ENCODE assay signal across 8 cellular contexts in genomic region chr15:38474155-38474757, GRCh38. TPM values are rescaled to one million over a fixed set of nuclear protein-coding genes. Genes with fewer than 3 reads are reported as not detected.
DNase-seq lines count a peak whose midpoint lies in the region; ATAC-seq, FAIRE-seq and TF ChIP-seq lines count a peak whose summit lies in the region.

No MANE protein-coding gene starts in this region.

- H3K27me3 Mint-ChIP-seq in GM23338 (ENCODE audit: insufficient read depth, low read depth, poor library complexity) = peaks cover 1% of the 10 kb centered on the region

- peak; percentile 83 for FAIRE-seq in A204.1 (lab: Jason Lieb, UNC)

- WGBS in tibial nerve, 2 donors = 73 to 78% methylated on average over 4 of the region's 4 CpGs

- H3K4me2 ChIP-seq in GM23338 = no peak overlapping the region

- no peaks in the 10 kb centered on the region for H3K9me3 ChIP-seq in tibial nerve

- H3K4me1 Mint-ChIP-seq in GM23338 = no peaks in the 10 kb centered on the region

- H3K79me2 ChIP-seq in GM23338 (replicated peaks; ENCODE audit: insufficient read depth) = no peaks in the 10 kb centered on the region

- H3K9me3 Mint-ChIP-seq in GM23338 = no peaks in the 10 kb centered on the region

- H3K4me3 ChIP-seq in GM23338 (no peak overlapping the region), tibial nerve (no peak overlapping the region)

- H2AFZ ChIP-seq in GM23338 = no peak overlapping the region

- TF ChIP-seq EP300 in tibial nerve (IDR thresholded peaks at IDR 0.05) = no peak

- no peaks in the 10 kb centered on the region for H3K9me2 ChIP-seq in GM23338 (ENCODE audit: insufficient read depth)

- DNase-seq in G401 (ENCODE audit: low spot score) = peak; percentile 93
- DNase-seq in GM23338 (ENCODE audit: low spot score) = peak; percentile 61
- DNase-seq in KBM-7 = peak; percentile 72
- DNase-seq in RPMI8226 = peak; percentile 45
- DNase-seq in cerebellar nuclear complex (lab: John Stamatoyannopoulos, UW) = peak; percentile 46 to 63
- no peak for DNase-seq in left lobe of liver (ENCODE audit: low spot score)
- DNase-seq in tibial nerve (ENCODE audit: low spot score in 2 of 2) = peak in 1 of 2 donors; percentile 9

- H3K36me3 ChIP-seq in GM23338 (ENCODE audit: insufficient read depth) = no peaks in the 10 kb centered on the region; the same call in 1 of the 2 replicates
- peaks cover 0 to 48% (median 0%) of the 10 kb centered on the region in 3 donors for H3K36me3 ChIP-seq in tibial nerve

- ATAC-seq in GM23338 (peak; percentile 80), left lobe of liver (peak; percentile 99)

- H3K4me1 ChIP-seq in GM23338 (ENCODE audit: insufficient read depth) (no peaks in the 10 kb centered on the region), tibial nerve (no peaks in the 10 kb centered on the region)

- in situ Hi-C loops in G401 (cut with HindIII; ENCODE audit: low sequenced_read_pairs) = no loop called here
- in situ Hi-C loops in KBM-7 (cut with MboI; ENCODE audit: low pct_unique_long_range_greater_than_20kb, low sequenced_read_pairs) = loop anchor here (25.0 kb wide), 1 partner anchor 213 kb away; no protein-coding TSS in a partner anchor

- peak; percentile 73 to 77 for TF ChIP-seq CTCF in GM23338 (conservative IDR thresholded peaks at IDR 0.05; ENCODE audit: low read depth in 2 of 2)
- peak; percentile 32 to 47 (median 40) for TF ChIP-seq CTCF in tibial nerve (IDR thresholded peaks at IDR 0.05)

- no peak overlapping the region for H3K27ac Mint-ChIP-seq in GM23338

- TF ChIP-seq POLR2A in tibial nerve (IDR thresholded peaks at IDR 0.05) = no peak

- no peaks in the 10 kb centered on the region for H3F3A ChIP-seq in GM23338 (replicated peaks; ENCODE audit: low read depth)

- H3K27ac ChIP-seq in GM23338 (ENCODE audit: low read depth) (no peak overlapping the region), tibial nerve (no peak overlapping the region)

- peaks cover 33% of the 10 kb centered on the region for H3K36me3 Mint-ChIP-seq in GM23338 (ENCODE audit: low read depth)

- H3K4me3 Mint-ChIP-seq in GM23338 = no peak overlapping the region

- H3K27me3 ChIP-seq in GM23338 (ENCODE audit: insufficient read depth) (no peaks in the 10 kb centered on the region), tibial nerve (no peaks in the 10 kb centered on the region)

- no peaks in the 10 kb centered on the region for H4K20me1 ChIP-seq in GM23338 (replicated peaks; ENCODE audit: insufficient read depth)

TF ChIP-seq in GM23338, 12 proteins besides CTCF, POLR2A, EP300 and RAD21 (continues in another document):
- TF ChIP-seq EZH2phosphoT487 (IDR thresholded peaks at IDR 0.05; ENCODE audit: unreplicated experiment) (no peak), ETS1 (IDR thresholded peaks at IDR 0.05) (no peak), NANOG (IDR thresholded peaks at IDR 0.05; ENCODE audit: borderline replicate concordance) (no peak), STAT1 (IDR thresholded peaks at IDR 0.05; ENCODE audit: unreplicated experiment) (no peak), EZH2 (IDR thresholded peaks at IDR 0.05; ENCODE audit: low read depth, unreplicated experiment) (no peak), ZNF114 (CRISPR knock-in tag; IDR thresholded peaks at IDR 0.05) (no peak), POLR2AphosphoS5 (IDR thresholded peaks at IDR 0.05; ENCODE audit: low read depth) (no peak), CREB1 (CRISPR knock-in tag; IDR thresholded peaks at IDR 0.05; ENCODE audit: low read depth) (no peak), JUNB (IDR thresholded peaks at IDR 0.05; ENCODE audit: unreplicated experiment) (no peak)
- TF ChIP-seq, protein P1, sequence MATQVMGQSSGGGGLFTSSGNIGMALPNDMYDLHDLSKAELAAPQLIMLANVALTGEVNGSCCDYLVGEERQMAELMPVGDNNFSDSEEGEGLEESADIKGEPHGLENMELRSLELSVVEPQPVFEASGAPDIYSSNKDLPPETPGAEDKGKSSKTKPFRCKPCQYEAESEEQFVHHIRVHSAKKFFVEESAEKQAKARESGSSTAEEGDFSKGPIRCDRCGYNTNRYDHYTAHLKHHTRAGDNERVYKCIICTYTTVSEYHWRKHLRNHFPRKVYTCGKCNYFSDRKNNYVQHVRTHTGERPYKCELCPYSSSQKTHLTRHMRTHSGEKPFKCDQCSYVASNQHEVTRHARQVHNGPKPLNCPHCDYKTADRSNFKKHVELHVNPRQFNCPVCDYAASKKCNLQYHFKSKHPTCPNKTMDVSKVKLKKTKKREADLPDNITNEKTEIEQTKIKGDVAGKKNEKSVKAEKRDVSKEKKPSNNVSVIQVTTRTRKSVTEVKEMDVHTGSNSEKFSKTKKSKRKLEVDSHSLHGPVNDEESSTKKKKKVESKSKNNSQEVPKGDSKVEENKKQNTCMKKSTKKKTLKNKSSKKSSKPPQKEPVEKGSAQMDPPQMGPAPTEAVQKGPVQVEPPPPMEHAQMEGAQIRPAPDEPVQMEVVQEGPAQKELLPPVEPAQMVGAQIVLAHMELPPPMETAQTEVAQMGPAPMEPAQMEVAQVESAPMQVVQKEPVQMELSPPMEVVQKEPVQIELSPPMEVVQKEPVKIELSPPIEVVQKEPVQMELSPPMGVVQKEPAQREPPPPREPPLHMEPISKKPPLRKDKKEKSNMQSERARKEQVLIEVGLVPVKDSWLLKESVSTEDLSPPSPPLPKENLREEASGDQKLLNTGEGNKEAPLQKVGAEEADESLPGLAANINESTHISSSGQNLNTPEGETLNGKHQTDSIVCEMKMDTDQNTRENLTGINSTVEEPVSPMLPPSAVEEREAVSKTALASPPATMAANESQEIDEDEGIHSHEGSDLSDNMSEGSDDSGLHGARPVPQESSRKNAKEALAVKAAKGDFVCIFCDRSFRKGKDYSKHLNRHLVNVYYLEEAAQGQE (IDR thresholded peaks at IDR 0.05; ENCODE audit: unreplicated experiment) = no peak

RNA-seq across cellular contexts. Expression of gene FAM98B, which starts 20.3 kb away (rescaled TPM):
- total RNA-seq in G401 (2014; rRNA removed; shearing (Covaris generic)) = 5.9 and 37.9 TPM in 2 replicates
- total RNA-seq in GM23338 (2014; rRNA removed; shearing (Covaris generic)) = 30.8 and 32.5 TPM in 2 replicates
- polyA plus RNA-seq in GM23338 (2016; fragmentation: Nextera tagmentation; extraction: Ambion mirVana) = 10.1 and 11.6 TPM in 2 replicates
- total RNA-seq in left lobe of liver (5.5 TPM), tibial nerve (10 to 100 TPM in 2 of 4 donors, 1 to 10 TPM in 2; 7.3 to 17.5 (median 10.9) TPM)
